8 cellular contexts compared by ENCODE assay signal in the genomic region with DNA sequence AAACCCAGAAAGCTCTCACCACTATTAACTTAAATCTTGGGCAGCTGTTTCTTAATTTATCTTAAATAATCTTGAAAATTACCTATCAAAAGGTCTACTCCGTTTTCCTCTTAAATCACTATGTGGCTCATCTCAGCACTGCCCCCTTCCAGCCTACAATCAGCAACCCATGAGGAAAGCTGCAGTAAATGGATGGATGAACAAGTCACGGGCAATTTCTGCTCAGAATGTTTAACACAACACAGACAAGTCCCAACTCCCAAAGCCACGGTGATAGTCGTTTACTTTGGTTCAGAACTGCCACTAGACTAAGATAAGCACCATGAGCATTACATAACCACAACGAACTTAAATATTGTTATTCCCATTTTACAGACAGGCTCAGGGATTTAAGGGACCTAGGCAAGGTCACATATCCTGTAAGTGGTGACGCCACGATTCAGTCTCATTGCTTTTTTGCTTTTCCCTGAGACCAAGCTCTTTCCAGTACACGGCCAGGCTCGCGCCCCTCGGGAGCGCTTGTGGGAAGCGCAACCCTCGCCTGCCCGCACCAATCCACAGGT. TPM values are rescaled to one million over a fixed set of nuclear protein-coding genes. Genes with fewer than 3 reads are reported as not detected.
DNase-seq lines count a peak whose midpoint lies in the region; ATAC-seq and TF ChIP-seq lines count a peak whose summit lies in the region.

No MANE protein-coding gene starts in this region.

- POLR2A ChIA-PET in OCI-LY7 (lab: Charles Lee), result interaction anchor here (0.7 to 3.1 kb wide), 9 partner anchors 10 to 168 kb away, joined by 3 to 19 read pairs (median 3); a partner anchor contains a TSS

- H3K4me2 ChIP-seq in OCI-LY7 (ENCODE audit: low read length), result peak overlapping the region; percentile 87

- ATAC-seq in GM21381 (IDR thresholded peaks at IDR 0.05; ENCODE audit: unreplicated experiment), result peak; percentile 18
- ATAC-seq in HG02852 (IDR thresholded peaks at IDR 0.05; ENCODE audit: unreplicated experiment), result no peak
- ATAC-seq in sciatic nerve, result no peak

- H3K27me3 Mint-ChIP-seq in Calu3 (ENCODE audit: unreplicated experiment), result no peaks in the 10 kb centered on the region
- H3K27me3 Mint-ChIP-seq in dendritic cell treated with granulocyte-macrophage colony-stimulating factor and Interleukin-4, amounts not matched to agents 40 ng/mL and 50 ng/mL, for 4 days, result no peaks in the 10 kb centered on the region

- H3K27ac Mint-ChIP-seq in Calu3 (ENCODE audit: unreplicated experiment), result peak overlapping the region; percentile 94
- peak overlapping the region; percentile 94 for H3K27ac Mint-ChIP-seq in dendritic cell treated with granulocyte-macrophage colony-stimulating factor and Interleukin-4, amounts not matched to agents 40 ng/mL and 50 ng/mL, for 4 days

- peaks cover 38% of the 10 kb centered on the region; the same call in 1 of the 2 replicates for H3K36me3 ChIP-seq in OCI-LY7 (ENCODE audit: insufficient read depth, low read length)

- BruUV-seq in Calu3 (replicated peaks; lab: Mats Ljungman, UMichigan) (no TSS peak), OCI-LY7 (replicated peaks; lab: Mats Ljungman, UMichigan) (no TSS peak)

- no peaks in the 10 kb centered on the region for H3K9me3 Mint-ChIP-seq in Calu3 (ENCODE audit: low read depth, unreplicated experiment)
- H3K9me3 Mint-ChIP-seq in dendritic cell treated with granulocyte-macrophage colony-stimulating factor and Interleukin-4, amounts not matched to agents 40 ng/mL and 50 ng/mL, for 4 days, result no peaks in the 10 kb centered on the region

- peaks cover 21% of the 10 kb centered on the region for H3K4me1 ChIP-seq in OCI-LY7 (ENCODE audit: insufficient read depth, low read length, poor library complexity, severe bottlenecking)
- H3K4me1 ChIP-seq in mononuclear cell (ENCODE audit: insufficient read depth, low read length), result peaks cover 27% of the 10 kb centered on the region

- intact Hi-C loops in Calu3 (cut with micrococcal nuclease; ENCODE audit: unreplicated experiment), result no loop called here
- intact Hi-C loops in OCI-LY7 (cut with micrococcal nuclease; ENCODE audit: unreplicated experiment), result loop anchor here (2.0 kb wide), 1 partner anchor 55 kb away; no protein-coding TSS in a partner anchor
- intact Hi-C loops in dendritic cell treated with granulocyte-macrophage colony-stimulating factor and Interleukin-4, amounts not matched to agents 40 ng/mL and 50 ng/mL, for 4 days (cut with micrococcal nuclease), result loop anchor here (1.0 kb wide), 1 partner anchor 24 kb away; a partner anchor contains a TSS
- intact Hi-C loops in sciatic nerve (cut with DNase I), result no loop called here

- no peaks in the 10 kb centered on the region for H3K9me2 ChIP-seq in OCI-LY7 (ENCODE audit: insufficient read depth, low read length)

- TF ChIP-seq CTCF in Calu3 (IDR thresholded peaks at IDR 0.05; ENCODE audit: unreplicated experiment) (no peak), OCI-LY7 (conservative IDR thresholded peaks at IDR 0.05; ENCODE audit: low read length) (no peak)

- peaks cover 77% of the 10 kb centered on the region for H3K79me2 ChIP-seq in OCI-LY7 (ENCODE audit: insufficient read depth, low read depth, low read length)

- no peak for DNase-seq in Calu3
- peak; percentile 9 for DNase-seq in OCI-LY7 (ENCODE audit: low spot score)
- no peak for DNase-seq in effector CD4-positive, alpha-beta T cell
- DNase-seq in sciatic nerve (ENCODE audit: low spot score), result no peak

- H3K36me3 Mint-ChIP-seq in Calu3 (ENCODE audit: insufficient read depth, unreplicated experiment), result peaks cover 31% of the 10 kb centered on the region
- H3K36me3 Mint-ChIP-seq in dendritic cell treated with granulocyte-macrophage colony-stimulating factor and Interleukin-4, amounts not matched to agents 40 ng/mL and 50 ng/mL, for 4 days (ENCODE audit: low read depth), result peaks cover 61% of the 10 kb centered on the region

- no peaks in the 10 kb centered on the region for H4K20me1 ChIP-seq in OCI-LY7 (ENCODE audit: insufficient read depth, low read length)

- H3K27ac ChIP-seq in OCI-LY7 (ENCODE audit: low read depth, low read length, poor library complexity, severe bottlenecking), result peak overlapping the region; percentile 89

- peak overlapping the region; percentile 82 for H3K4me3 ChIP-seq in OCI-LY7 (ENCODE audit: low read depth, low read length, poor library complexity, severe bottlenecking)
- H3K4me3 ChIP-seq in mononuclear cell (ENCODE audit: low read length), result peak overlapping the region; percentile 74

- H3K4me3 Mint-ChIP-seq in Calu3 (ENCODE audit: low read depth, unreplicated experiment), result peak overlapping the region; percentile 91
- H3K4me3 Mint-ChIP-seq in dendritic cell treated with granulocyte-macrophage colony-stimulating factor and Interleukin-4, amounts not matched to agents 40 ng/mL and 50 ng/mL, for 4 days, result peak overlapping the region; percentile 83

- H2AFZ ChIP-seq in OCI-LY7 (ENCODE audit: low read length), result no peak overlapping the region

- H3K9me3 ChIP-seq in OCI-LY7 (ENCODE audit: low read length), result no peaks in the 10 kb centered on the region
- no peaks in the 10 kb centered on the region for H3K9me3 ChIP-seq in mononuclear cell (ENCODE audit: low read depth, low read length)

- CTCF ChIA-PET in Calu3 (lab: Charles Lee) (interaction anchor here (0.8 to 3.0 kb wide), 5 partner anchors 22 to 171 kb away, joined by 3 to 11 read pairs (median 6); a partner anchor contains a TSS), OCI-LY7 (lab: Charles Lee; ENCODE audit: unreplicated experiment) (interaction anchor here (1.1 to 1.8 kb wide), 4 partner anchors 20 to 30 kb away, joined by 3 to 9 read pairs (median 6); a partner anchor contains a TSS)

- H3K4me1 Mint-ChIP-seq in Calu3 (ENCODE audit: low read depth, unreplicated experiment), result peaks cover 8% of the 10 kb centered on the region
- H3K4me1 Mint-ChIP-seq in dendritic cell treated with granulocyte-macrophage colony-stimulating factor and Interleukin-4, amounts not matched to agents 40 ng/mL and 50 ng/mL, for 4 days (ENCODE audit: low read depth), result peaks cover 30% of the 10 kb centered on the region

- H3K27me3 ChIP-seq in mononuclear cell (ENCODE audit: insufficient read depth, low read length), result no peaks in the 10 kb centered on the region

RNA-seq across cellular contexts. Expression of a gene that starts 2.0 kb away (rescaled TPM):
- total RNA-seq in Calu3 (2022), result 4.1 and 4.4 TPM in 2 replicates
- total RNA-seq in OCI-LY7 (2014; rRNA removed; shearing (Covaris generic)), result 17.6 and 19.5 TPM in 2 replicates
- 21.2 and 36.6 TPM in 2 replicates for total RNA-seq in OCI-LY7 (2022)
- 6.8 TPM for total RNA-seq in mononuclear cell
- total RNA-seq in sciatic nerve, result 15.4 TPM

RNA-seq across cellular contexts. Expression of a gene that starts 2.3 kb away (rescaled TPM):
- total RNA-seq in Calu3 (2022) (13.8 TPM in 2 replicates), OCI-LY7 (2022) (16.2 and 19.2 TPM in 2 replicates), mononuclear cell (52.3 TPM), sciatic nerve (19.3 TPM)
- total RNA-seq in OCI-LY7 (2014; rRNA removed; shearing (Covaris generic)), result 17.4 and 20.1 TPM in 2 replicates

RNA-seq across cellular contexts. Expression of a gene that starts 22.8 kb away (rescaled TPM):
- 48.1 and 49.6 TPM in 2 replicates for total RNA-seq in Calu3 (2022)
- total RNA-seq in OCI-LY7 (2014; rRNA removed; shearing (Covaris generic)), result 69.5 and 75.1 TPM in 2 replicates
- 48.6 and 54.0 TPM in 2 replicates for total RNA-seq in OCI-LY7 (2022)
- 6.5 TPM for total RNA-seq in mononuclear cell
- 41.2 TPM for total RNA-seq in sciatic nerve

RNA-seq across cellular contexts. Expression of a gene that starts 24.1 kb away (rescaled TPM):
- total RNA-seq in Calu3 (2022), result 24.8 and 49.0 TPM in 2 replicates
- total RNA-seq in OCI-LY7 (2014; rRNA removed; shearing (Covaris generic)), result 1.1 and 1.5 TPM in 2 replicates
- total RNA-seq in OCI-LY7 (2022), result 1.5 and 1.7 TPM in 2 replicates
- total RNA-seq in mononuclear cell, result 5.6 TPM
- total RNA-seq in sciatic nerve, result 14.3 TPM

Comparison
In these comparisons a context has a peak if more than half of its experiments do, and no peak if none do; other contexts are left out.
1. intact Hi-C loops: an anchor here in OCI-LY7 (2.0 kb wide) and dendritic cell treated with granulocyte-macrophage colony-stimulating factor and Interleukin-4, amounts not matched to agents 40 ng/mL and 50 ng/mL, for 4 days (1.0 kb wide); none called in Calu3 and sciatic nerve.